Comparison of ENCODE assay signal across 19 cellular contexts in the genomic region with DNA sequence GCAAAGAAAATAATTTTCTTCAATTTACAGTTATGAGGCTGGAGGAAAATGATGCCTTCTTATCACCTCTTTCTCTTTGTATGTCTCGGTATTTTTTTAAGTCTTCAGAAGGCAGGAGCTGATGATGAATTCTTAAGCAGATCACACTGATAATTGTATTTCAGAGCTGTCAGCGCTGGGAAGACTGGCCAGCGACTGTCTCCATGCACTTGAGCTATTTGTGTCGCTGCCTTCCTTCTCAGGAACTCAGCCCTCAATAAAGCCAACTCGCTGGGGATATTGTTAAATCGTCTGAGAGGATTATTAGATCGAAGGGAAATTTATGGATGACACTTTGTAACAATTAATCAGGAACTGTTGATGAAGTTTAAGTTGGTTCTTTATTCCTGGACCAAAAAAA. TPM values are rescaled to one million over a fixed set of nuclear protein-coding genes. Genes with fewer than 3 reads are reported as not detected.
DNase-seq lines count a peak whose midpoint lies in the region; ATAC-seq and FAIRE-seq lines count a peak whose summit lies in the region.
"Had no signal": no experiment of that assay in that cellular context is flagged by ENCODE, and none has a peak within 500 bp of the region (broad histone marks: within the 10 kb centered on the region; RNA-seq: fewer than 3 reads in every experiment).

No MANE protein-coding gene starts in this region.

- H3K9me3 Mint-ChIP-seq in stimulated activated naive B cell treated with anti-CD40 and anti-IgM and Interleukin-4, amounts not matched to agents 10 μg/mL and 1 μg/mL and 100 μg/mL, for 72 hours: peaks cover 0 to 3% of the 10 kb centered on the region in 2 donors
- H3K9me3 Mint-ChIP-seq: GM23338 had no signal

- H3K9me2 ChIP-seq in GM23248 (ENCODE audit: insufficient read depth): no peaks in the 10 kb centered on the region

- H3K4me3 ChIP-seq in GM23248 (peak overlapping the region; percentile 62), SJSA1 (no peak overlapping the region), mucosa of stomach (ENCODE audit: low read length) (no peak overlapping the region)
- H3K4me3 ChIP-seq: GM23338, PC-9, SJCRH30 had no signal

- H3K27ac Mint-ChIP-seq in stimulated activated naive B cell treated with anti-CD40 and anti-IgM and Interleukin-4, amounts not matched to agents 10 μg/mL and 1 μg/mL and 100 μg/mL, for 72 hours: peak overlapping the region; percentile 31
- H3K27ac Mint-ChIP-seq: GM23338 had no signal

- no peak overlapping the region for H3K27ac ChIP-seq in GM23248
- H3K27ac ChIP-seq in SJSA1: peak overlapping the region; percentile 65; the same call in 1 of the 2 replicates
- H3K27ac ChIP-seq: PC-9, RWPE1, SJCRH30 had no signal

- no peaks in the 10 kb centered on the region for H3K36me3 ChIP-seq in GM23248 (ENCODE audit: low read depth)
- no peaks in the 10 kb centered on the region for H3K36me3 ChIP-seq in SJSA1
- no peaks in the 10 kb centered on the region for H3K36me3 ChIP-seq in mucosa of stomach (ENCODE audit: control insufficient read depth, insufficient read depth, low read length)
- H3K36me3 ChIP-seq: SJCRH30 had no signal

- no peak for ATAC-seq in stimulated activated naive B cell treated with anti-CD40 and anti-IgM and Interleukin-4, amounts not matched to agents 10 μg/mL and 1 μg/mL and 100 μg/mL, for 72 hours (replicated peaks)
- ATAC-seq in HG02852 (IDR thresholded peaks at IDR 0.05; ENCODE audit: unreplicated experiment): no peak
- ATAC-seq: GM23338 had no signal

- no peak for FAIRE-seq in GM19239 (lab: Jason Lieb, UNC)

- peak overlapping the region; percentile 88 for H3K4me2 ChIP-seq in GM23248 (ENCODE audit: unreplicated experiment)
- H3K4me2 ChIP-seq: GM23338, PC-9 had no signal

- H3K9me3 ChIP-seq in GM23248 (ENCODE audit: low read depth): no peaks in the 10 kb centered on the region
- no peaks in the 10 kb centered on the region for H3K9me3 ChIP-seq in SJSA1 (replicated peaks)
- no peaks in the 10 kb centered on the region for H3K9me3 ChIP-seq in mucosa of stomach (ENCODE audit: control insufficient read depth, low read length)
- H3K9me3 ChIP-seq: SJCRH30 had no signal

- DNase-seq in GM23248: peak; percentile 17
- no peak for DNase-seq in SJSA1 (ENCODE audit: low read depth in 1 of 2, low spot score in 2 of 2)
- DNase-seq in stimulated activated naive B cell treated with anti-CD40 and anti-IgM and Interleukin-4, amounts not matched to agents 10 μg/mL and 1 μg/mL and 100 μg/mL, for 72 hours: no peak
- DNase-seq in GM19239 (ENCODE audit: insufficient read length, low spot score): no peak
- no peak for DNase-seq in AG20443 (ENCODE audit: low spot score)
- DNase-seq: C1 segment of cervical spinal cord; CD8-positive, alpha-beta memory T cell; HCEC 1CT; MV-4-11; NCI-H187; NCI-H2107; NCI-H2227 treated with DMSO at 0.1 percent for 48 hours; NCI-H510A treated with DMSO at 0.1 percent for 48 hours; PC-9; SJCRH30 had no signal

- H3F3A ChIP-seq in GM23248 (ENCODE audit: insufficient read depth): no peaks in the 10 kb centered on the region

- H2AFZ ChIP-seq in GM23248: no peak overlapping the region
- H2AFZ ChIP-seq: PC-9 had no signal

- peaks cover 6 to 10% of the 10 kb centered on the region in 2 donors for H3K27me3 Mint-ChIP-seq in stimulated activated naive B cell treated with anti-CD40 and anti-IgM and Interleukin-4, amounts not matched to agents 10 μg/mL and 1 μg/mL and 100 μg/mL, for 72 hours

- H3K27me3 ChIP-seq in GM23248 (replicated peaks; ENCODE audit: insufficient read depth) (peaks cover 9% of the 10 kb centered on the region; the same call in 1 of the 2 replicates), SJSA1 (replicated peaks) (no peaks in the 10 kb centered on the region), mucosa of stomach (ENCODE audit: control insufficient read depth, insufficient read depth, low read length) (no peaks in the 10 kb centered on the region)
- H3K27me3 ChIP-seq: SJCRH30 had no signal

- H3K4me1 ChIP-seq in GM23248 (ENCODE audit: insufficient read depth): no peaks in the 10 kb centered on the region; the same call in 1 of the 2 replicates
- peaks cover 14% of the 10 kb centered on the region for H3K4me1 ChIP-seq in SJSA1 (replicated peaks)
- H3K4me1 ChIP-seq in mucosa of stomach (ENCODE audit: control insufficient read depth, insufficient read depth, low read length): no peaks in the 10 kb centered on the region

- no peaks in the 10 kb centered on the region for H4K20me1 ChIP-seq in GM23248 (ENCODE audit: insufficient read depth)

- H3K4me1 Mint-ChIP-seq in stimulated activated naive B cell treated with anti-CD40 and anti-IgM and Interleukin-4, amounts not matched to agents 10 μg/mL and 1 μg/mL and 100 μg/mL, for 72 hours: peaks cover 11 to 17% of the 10 kb centered on the region in 2 donors

- H3K9ac ChIP-seq in GM23248 (no peak overlapping the region), mucosa of stomach (ENCODE audit: low read length) (peak overlapping the region; percentile 4)

- 3 to 6% methylated on average over 7 of the region's 7 CpGs for WGBS in GM23248 (ENCODE audit: low coverage in 1 of 2, low lambda C conversion rate in 2 of 2, missing lambda C conversion rate in 2 of 2), 2 experiments

- H3K79me2 ChIP-seq in GM23248 (ENCODE audit: insufficient read depth): no peaks in the 10 kb centered on the region

- no peak overlapping the region for H3K4me3 Mint-ChIP-seq in stimulated activated naive B cell treated with anti-CD40 and anti-IgM and Interleukin-4, amounts not matched to agents 10 μg/mL and 1 μg/mL and 100 μg/mL, for 72 hours
- H3K4me3 Mint-ChIP-seq: CD8-positive, alpha-beta memory T cell; GM23338 had no signal

- H3K36me3 Mint-ChIP-seq in stimulated activated naive B cell treated with anti-CD40 and anti-IgM and Interleukin-4, amounts not matched to agents 10 μg/mL and 1 μg/mL and 100 μg/mL, for 72 hours: no peaks in the 10 kb centered on the region
- H3K36me3 Mint-ChIP-seq: CD8-positive, alpha-beta memory T cell had no signal

- in situ Hi-C loops in GM23248 (cut with MboI): no loop called here

RNA-seq across cellular contexts. Expression of gene PTGR3, which starts 40.3 kb away (rescaled TPM):
- 8.1 and 21.3 TPM in 2 replicates for total RNA-seq in GM23248 (2014; rRNA removed; shearing (Covaris generic))
- 8.8 and 10.2 TPM in 2 replicates for polyA plus RNA-seq in GM23248 (2016; fragmentation: Nextera tagmentation; extraction: Ambion mirVana)
- 16.2 and 17.4 TPM in 2 replicates for total RNA-seq in SJSA1 (2014; rRNA removed; shearing (Covaris generic))

RNA-seq across cellular contexts. Expression of gene TSHZ1, which starts 41.9 kb away (rescaled TPM):
- 4.4 and 5.9 TPM in 2 replicates for total RNA-seq in GM23248 (2014; rRNA removed; shearing (Covaris generic))
- polyA plus RNA-seq in GM23248 (2016; fragmentation: Nextera tagmentation; extraction: Ambion mirVana): 2.2 and 2.4 TPM in 2 replicates
- total RNA-seq in SJSA1 (2014; rRNA removed; shearing (Covaris generic)): 8.1 and 12.4 TPM in 2 replicates
